Comparison of ENCODE assay signal across 9 cellular contexts in genomic region chr13:44218501-44219240, GRCh38.
DNase-seq lines count a peak whose midpoint lies in the region; ATAC-seq, FAIRE-seq and TF ChIP-seq lines count a peak whose summit lies in the region.
"Had no signal": no experiment of that assay in that cellular context is flagged by ENCODE, and none has a peak within 500 bp of the region (broad histone marks: within the 10 kb centered on the region; RNA-seq: fewer than 3 reads in every experiment).

No MANE protein-coding gene starts in this region.

- H3K4me3 ChIP-seq in ascending aorta (no peak overlapping the region), tibial artery (no peak overlapping the region)

- intact Hi-C loops in ascending aorta (cut with DNase I) = loop anchor here (1.0 to 5.0 kb wide), 4 partner anchors 18 to 218 kb away; no protein-coding TSS in a partner anchor
- intact Hi-C loops in tibial artery (cut with DNase I; ENCODE audit: low total_unique reads) = loop anchor here (5.0 kb wide), 1 partner anchor 56 kb away; no protein-coding TSS in a partner anchor

- H3K9me3 ChIP-seq in ascending aorta (no peaks in the 10 kb centered on the region), tibial artery (no peaks in the 10 kb centered on the region)

- H3K36me3 ChIP-seq in ascending aorta (no peaks in the 10 kb centered on the region), tibial artery (no peaks in the 10 kb centered on the region)

- ATAC-seq in HG02588 (IDR thresholded peaks at IDR 0.05; ENCODE audit: unreplicated experiment) (no peak), GM19467 (IDR thresholded peaks at IDR 0.05; ENCODE audit: unreplicated experiment) (no peak)
- ATAC-seq: activated CD8-positive, alpha-beta T cell treated with anti-CD3 and anti-CD28 coated beads for 36 hours had no signal

- DNase-seq in NCI-H1436 treated with DMSO at 0.1 percent for 48 hours (lab: John Stamatoyannopoulos, UW) = peak; percentile 32
- DNase-seq in ascending aorta (ENCODE audit: low spot score in 2 of 2) = peak; percentile 37 to 90
- DNase-seq in tibial artery = peak; percentile 90 to 95
- DNase-seq in SW 1271 (lab: John Stamatoyannopoulos, UW) = no peak
- no peak for DNase-seq in GM12892 (ENCODE audit: insufficient read length)
- DNase-seq: activated CD8-positive, alpha-beta T cell treated with anti-CD3 and anti-CD28 coated beads for 36 hours had no signal

- H3K27ac ChIP-seq in ascending aorta (peak overlapping the region; percentile 68 to 78), layer of hippocampus (ENCODE audit: low read depth, low read length) (peak overlapping the region; percentile 76), tibial artery (peak overlapping the region; percentile 84 to 89)

- H3K4me1 ChIP-seq in ascending aorta (peaks cover 10 to 33% of the 10 kb centered on the region in 2 donors), tibial artery (peaks cover 0 to 68% (median 39%) of the 10 kb centered on the region in 4 donors)

- no peak for FAIRE-seq in GM12892 (lab: Jason Lieb, UNC)

- no peaks in the 10 kb centered on the region for H3K27me3 ChIP-seq in ascending aorta
- no peaks in the 10 kb centered on the region for H3K27me3 ChIP-seq in layer of hippocampus (ENCODE audit: control insufficient read depth, insufficient read depth, low read length)
- no peaks in the 10 kb centered on the region for H3K27me3 ChIP-seq in tibial artery

- TF ChIP-seq POLR2A in GM12892 (IDR thresholded peaks at IDR 0.05; ENCODE audit: low read depth, low read length) = no peak

- TF ChIP-seq CTCF in ascending aorta (IDR thresholded peaks at IDR 0.05) = no peak
- no peak for TF ChIP-seq CTCF in tibial artery (IDR thresholded peaks at IDR 0.05)

Comparison
In these comparisons a context has a peak if more than half of its experiments do, and no peak if none do; other contexts are left out.
1. DNase-seq: peak in NCI-H1436 treated with DMSO at 0.1 percent for 48 hours (single experiment), ascending aorta (2 of 2) and tibial artery (2 of 2); none in SW 1271 (0 of 2) and GM12892 (single experiment).
2. Peak in every context shown above with its lines, with median percentiles within 50 percentile points of each other: H3K27ac ChIP-seq.